ENCODE assay signal across 16 cellular contexts in genomic region chr1:117818456-117818855, GRCh38.
A peak's percentile ranks its signal among the peaks of the same experiment; 100 is the strongest.
DNase-seq lines count a peak whose midpoint lies in the region; TF ChIP-seq lines count a peak whose summit lies in the region.
"Had no signal": no experiment of that assay in that cellular context is flagged by ENCODE, and none has a peak within 500 bp of the region (broad histone marks: within the 10 kb centered on the region; RNA-seq: fewer than 3 reads in every experiment).

No MANE protein-coding gene starts in this region.

- H3K9me3 ChIP-seq in mesenchymal stem cell (ENCODE audit: control insufficient read depth, low read length): no peaks in the 10 kb centered on the region

- H2BK12ac ChIP-seq in mesenchymal stem cell (ENCODE audit: low read length in 2 of 2): peak overlapping the region; percentile 28 to 29

- peak overlapping the region; percentile 31 for H2BK15ac ChIP-seq in mesenchymal stem cell (ENCODE audit: low read depth, poor library complexity, severe bottlenecking)

- H3K27me3 ChIP-seq in brain microvascular endothelial cell (replicated peaks): no peaks in the 10 kb centered on the region
- no peaks in the 10 kb centered on the region for H3K27me3 ChIP-seq in mesenchymal stem cell (ENCODE audit: control insufficient read depth in 1 of 2, insufficient read depth in 1 of 2, low read length in 2 of 2)
- H3K27me3 ChIP-seq: BLaER1 had no signal

- no peak overlapping the region for H3K27ac ChIP-seq in brain microvascular endothelial cell
- H3K27ac ChIP-seq in mesenchymal stem cell (ENCODE audit: low read length, poor library complexity, severe bottlenecking): no peak overlapping the region
- H3K27ac ChIP-seq: 22Rv1, BLaER1 had no signal

- H3K4me1 ChIP-seq in mesenchymal stem cell (ENCODE audit: control insufficient read depth, insufficient read depth, low read depth, low read length): peaks cover 13% of the 10 kb centered on the region
- H3K4me1 ChIP-seq: BLaER1 had no signal

- no peak overlapping the region for H2AK5ac ChIP-seq in mesenchymal stem cell (ENCODE audit: low read length, severe bottlenecking)

- no peak overlapping the region for H3K4me3 ChIP-seq in AG10803 (ENCODE audit: low read length)
- no peak overlapping the region for H3K4me3 ChIP-seq in brain microvascular endothelial cell (ENCODE audit: low read depth, low read length)
- H3K4me3 ChIP-seq in mesenchymal stem cell (ENCODE audit: insufficient read depth in 1 of 2, low read depth in 1 of 2, low read length in 2 of 2): no peak overlapping the region
- H3K4me3 ChIP-seq: BLaER1 had no signal

- H3K27me3 Mint-ChIP-seq in HFFc6 (ENCODE audit: insufficient read depth): peaks cover 5% of the 10 kb centered on the region
- H3K27me3 Mint-ChIP-seq: IgD-negative memory B cell had no signal

- no peak overlapping the region for H2AFZ ChIP-seq in mesenchymal stem cell (ENCODE audit: low read depth, low read length)

- in situ Hi-C loops in brain microvascular endothelial cell (cut with HindIII; ENCODE audit: low pct_ligation_motif_present, low sequenced_read_pairs): no loop called here

- peak overlapping the region; percentile 38 for H3K27ac Mint-ChIP-seq in HFFc6
- H3K27ac Mint-ChIP-seq: CD4-positive, CD25-positive, alpha-beta regulatory T cell; H9; IgD-negative memory B cell had no signal

- DNase-seq in AG10803 (ENCODE audit: low read depth) (peak; percentile 50), HFFc6 (peak; percentile 58), brain microvascular endothelial cell (peak; percentile 24), mesenchymal stem cell (no peak), NK-92 (lab: John Stamatoyannopoulos, UW; ENCODE audit: unreplicated experiment) (no peak), NCI-H510A treated with DMSO at 0.1 percent for 48 hours (lab: John Stamatoyannopoulos, UW) (no peak), NCI-H1105 (lab: John Stamatoyannopoulos, UW) (no peak), NCI-H1436 treated with DMSO at 0.1 percent for 48 hours (lab: John Stamatoyannopoulos, UW) (no peak)
- DNase-seq: AML-193; CD4-positive, CD25-positive, alpha-beta regulatory T cell; GDM1; GOT3; H9 had no signal

- H2BK5ac ChIP-seq in mesenchymal stem cell (ENCODE audit: low read depth, low read length, poor library complexity, severe bottlenecking): no peak overlapping the region

- WGBS in mesenchymal stem cell: 91% methylated on average over 8 of the region's 8 CpGs

- no peak overlapping the region for H4K91ac ChIP-seq in mesenchymal stem cell (ENCODE audit: low read length)

- H3K36me3 ChIP-seq in brain microvascular endothelial cell (replicated peaks): no peaks in the 10 kb centered on the region
- H3K36me3 ChIP-seq in mesenchymal stem cell (ENCODE audit: control insufficient read depth in 1 of 2, insufficient read depth in 2 of 2, low read depth in 1 of 2, low read length in 2 of 2): no peaks in the 10 kb centered on the region
- H3K36me3 ChIP-seq: BLaER1 had no signal

- no peak overlapping the region for H3K14ac ChIP-seq in mesenchymal stem cell (ENCODE audit: low read length in 2 of 2)

- no peak overlapping the region for H4K8ac ChIP-seq in mesenchymal stem cell (ENCODE audit: low read length)

- no peak for TF ChIP-seq CTCF in AG10803 (conservative IDR thresholded peaks at IDR 0.05; ENCODE audit: low read length)
- no peak for TF ChIP-seq CTCF in HFFc6 (IDR thresholded peaks at IDR 0.05)
- no peak for TF ChIP-seq CTCF in brain microvascular endothelial cell (IDR thresholded peaks at IDR 0.05; ENCODE audit: low read depth, low read length, missing control alignments)

- no peak overlapping the region for H2BK120ac ChIP-seq in mesenchymal stem cell (ENCODE audit: low read depth, low read length)

- no peak overlapping the region for H3K4me3 Mint-ChIP-seq in HFFc6
- H3K4me3 Mint-ChIP-seq: CD4-positive, CD25-positive, alpha-beta regulatory T cell; H9; IgD-negative memory B cell had no signal

- H3K79me1 ChIP-seq in mesenchymal stem cell (replicated peaks; ENCODE audit: low read length, poor library complexity, severe bottlenecking): no peaks in the 10 kb centered on the region

- no peaks in the 10 kb centered on the region for H3K9me3 Mint-ChIP-seq in HFFc6

- H3K36me3 Mint-ChIP-seq in HFFc6 (ENCODE audit: low read depth): 0 out of 2 replicates have a peak, but pooled peaks cover 5% of the 10 kb centered on the region
- H3K36me3 Mint-ChIP-seq: CD4-positive, CD25-positive, alpha-beta regulatory T cell; IgD-negative memory B cell had no signal

- no peak overlapping the region for H3K4ac ChIP-seq in mesenchymal stem cell (ENCODE audit: low read depth in 1 of 2, low read length in 2 of 2)

- peak overlapping the region in 1 of 2 experiments; percentile 13 for H3K18ac ChIP-seq in mesenchymal stem cell (ENCODE audit: low read depth in 1 of 2, low read length in 2 of 2)

- peaks cover 74% of the 10 kb centered on the region for H3K4me1 Mint-ChIP-seq in HFFc6 (ENCODE audit: low read depth)
- H3K4me1 Mint-ChIP-seq: CD4-positive, CD25-positive, alpha-beta regulatory T cell; H9; IgD-negative memory B cell had no signal

- H3K23ac ChIP-seq in mesenchymal stem cell (ENCODE audit: low read length in 2 of 2): no peak overlapping the region

- H3K4me2 ChIP-seq in mesenchymal stem cell (ENCODE audit: low read length, poor library complexity, severe bottlenecking): no peak overlapping the region
- H3K4me2 ChIP-seq: BLaER1 had no signal

- no peak overlapping the region for H3K9ac ChIP-seq in mesenchymal stem cell (ENCODE audit: low read length)
- H3K9ac ChIP-seq: BLaER1 had no signal

Comparison
In these comparisons a context has a peak if more than half of its experiments do, and no peak if none do; other contexts are left out.
1. DNase-seq: peak in AG10803 (single experiment), HFFc6 (single experiment) and brain microvascular endothelial cell (single experiment); none in mesenchymal stem cell (single experiment), NK-92 (single experiment), NCI-H510A treated with DMSO at 0.1 percent for 48 hours (single experiment), NCI-H1105 (single experiment) and NCI-H1436 treated with DMSO at 0.1 percent for 48 hours (single experiment).